27 cellular contexts compared by ENCODE assay signal in the genomic region with DNA sequence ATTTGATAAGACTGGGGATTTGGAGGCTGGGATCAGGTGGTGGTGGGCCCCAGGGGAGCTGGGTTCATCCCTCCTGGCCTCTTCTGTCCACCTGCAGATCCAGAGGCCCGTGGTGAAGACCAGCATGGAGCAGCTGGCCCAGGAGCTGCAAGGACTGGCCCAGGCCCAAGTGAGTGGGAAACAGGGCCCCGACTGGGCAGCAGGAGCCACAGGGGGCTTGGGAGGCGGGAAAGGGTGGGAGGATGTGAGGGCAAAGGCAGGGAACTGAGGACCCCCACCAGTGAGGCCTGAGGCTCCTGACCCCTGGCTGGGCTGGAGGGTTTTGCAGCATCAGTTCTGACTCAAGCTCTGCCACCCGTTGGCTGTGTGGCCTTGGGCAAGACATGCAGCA. TPM values are rescaled to one million over a fixed set of nuclear protein-coding genes. Genes with fewer than 3 reads are reported as not detected.
DNase-seq lines count a peak whose midpoint lies in the region; ATAC-seq and TF ChIP-seq lines count a peak whose summit lies in the region.
"Had no signal": no experiment of that assay in that cellular context is flagged by ENCODE, and none has a peak within 500 bp of the region (broad histone marks: within the 10 kb centered on the region; RNA-seq: fewer than 3 reads in every experiment).

No MANE protein-coding gene starts in this region.

- H3K9ac ChIP-seq in neuronal stem cell (ENCODE audit: low read depth, low read length, poor library complexity) = no peak overlapping the region
- H3K9ac ChIP-seq: BLaER1 had no signal

- POLR2A ChIA-PET in HEK293 (lab: Yijun Ruan, JAX) = no interaction called here

- H3K4me1 ChIP-seq in right cardiac atrium (ENCODE audit: control insufficient read depth, insufficient read depth, low read length) (no peaks in the 10 kb centered on the region), heart right ventricle (no peaks in the 10 kb centered on the region), HEK293 (ENCODE audit: control insufficient read depth, insufficient read depth, low read length) (no peaks in the 10 kb centered on the region), neuronal stem cell (ENCODE audit: control insufficient read depth in 2 of 2, insufficient read depth in 1 of 2, low read depth in 1 of 2, low read length in 2 of 2) (peaks cover 0 to 5% of the 10 kb centered on the region in 2 donors)
- H3K4me1 ChIP-seq: BE2C, BLaER1 had no signal

- intact Hi-C loops in right cardiac atrium (cut with DNase I) (no loop called here), heart right ventricle (cut with DNase I) (no loop called here)

- H3K27me3 ChIP-seq in right cardiac atrium (ENCODE audit: control insufficient read depth, insufficient read depth) = no peaks in the 10 kb centered on the region
- H3K27me3 ChIP-seq in heart right ventricle = no peaks in the 10 kb centered on the region
- H3K27me3 ChIP-seq in neuronal stem cell (ENCODE audit: control insufficient read depth in 3 of 3, insufficient read depth in 3 of 3, low read depth in 1 of 3, low read length in 3 of 3) = no peaks in the 10 kb centered on the region
- H3K27me3 ChIP-seq: BE2C, BLaER1 had no signal

- peaks cover 3% of the 10 kb centered on the region for H3K36me3 Mint-ChIP-seq in endothelial cell (ENCODE audit: low read depth, unreplicated experiment)
- no peaks in the 10 kb centered on the region for H3K36me3 Mint-ChIP-seq in stimulated activated memory B cell treated with anti-CD40 and anti-IgM and Interleukin-4, amounts not matched to agents 10 μg/mL and 1 μg/mL and 100 μg/mL, for 72 hours
- H3K36me3 Mint-ChIP-seq: CD14-positive monocyte; CD4-positive, CD25-positive, alpha-beta regulatory T cell had no signal

- CTCF ChIA-PET in HEK293 (lab: Yijun Ruan, JAX) = interaction anchor here (1.0 kb wide), 1 partner anchor 38 kb away, joined by 3 read pairs; no protein-coding TSS in a partner anchor

- no peak overlapping the region for H3K27ac ChIP-seq in right cardiac atrium (ENCODE audit: low read length)
- H3K27ac ChIP-seq in heart right ventricle = no peak overlapping the region
- no peak overlapping the region for H3K27ac ChIP-seq in HEK293 (ENCODE audit: extremely low read depth, low read depth, low read length)
- no peak overlapping the region for H3K27ac ChIP-seq in neuronal stem cell (replicated peaks; ENCODE audit: low read length)
- H3K27ac ChIP-seq: BLaER1 had no signal

- peak overlapping the region; percentile 17 for H3K23ac ChIP-seq in neuronal stem cell (ENCODE audit: low read depth, low read length, poor library complexity)

- DNase-seq in right cardiac atrium (peak in 2 of 3 donors; percentile 9 to 33), heart right ventricle (no peak), endothelial cell (ENCODE audit: low spot score) (no peak), neuronal stem cell (ENCODE audit: low spot score) (no peak), MV-4-11 (lab: John Stamatoyannopoulos, UW) (no peak)
- no peak for DNase-seq in activated effector memory CD4-positive, alpha-beta T cell treated with Interleukin-2 at 50 U/mL for 16 hours
- DNase-seq: 8988T; ACHN; BE2C; C1 segment of cervical spinal cord; CD4-positive, alpha-beta memory T cell; CD4-positive, CD25-positive, alpha-beta regulatory T cell; CD8-positive, alpha-beta memory T cell; COR-L47; DMS 273 treated with DMSO at 0.1 percent for 48 hours; DMS153; DMS53; DMS79; DND-41; EL; GDM1 had no signal

- peaks cover 2% of the 10 kb centered on the region for H3K9me3 Mint-ChIP-seq in endothelial cell (ENCODE audit: unreplicated experiment)
- peaks cover 5% of the 10 kb centered on the region for H3K9me3 Mint-ChIP-seq in stimulated activated memory B cell treated with anti-CD40 and anti-IgM and Interleukin-4, amounts not matched to agents 10 μg/mL and 1 μg/mL and 100 μg/mL, for 72 hours

- no peak overlapping the region for H3K4me3 Mint-ChIP-seq in endothelial cell (ENCODE audit: unreplicated experiment)
- H3K4me3 Mint-ChIP-seq in stimulated activated memory B cell treated with anti-CD40 and anti-IgM and Interleukin-4, amounts not matched to agents 10 μg/mL and 1 μg/mL and 100 μg/mL, for 72 hours = no peak overlapping the region
- H3K4me3 Mint-ChIP-seq: CD14-positive monocyte; CD4-positive, alpha-beta memory T cell; CD4-positive, CD25-positive, alpha-beta regulatory T cell; CD8-positive, alpha-beta memory T cell had no signal

- no peak overlapping the region for H4K8ac ChIP-seq in neuronal stem cell (ENCODE audit: low read depth, low read length)

- H3K36me3 ChIP-seq in heart right ventricle (no peaks in the 10 kb centered on the region), HEK293 (ENCODE audit: control insufficient read depth in 2 of 2, insufficient read depth in 1 of 2, low read length in 2 of 2) (no peaks in the 10 kb centered on the region), neuronal stem cell (replicated peaks in 1 of 2; ENCODE audit: control insufficient read depth in 2 of 2, insufficient read depth in 2 of 2, low read length in 2 of 2) (no peaks in the 10 kb centered on the region)
- H3K36me3 ChIP-seq: BE2C, BLaER1 had no signal

- H4K91ac ChIP-seq in neuronal stem cell (ENCODE audit: low read depth, low read length, poor library complexity) = no peak overlapping the region

- H2BK12ac ChIP-seq in neuronal stem cell (ENCODE audit: low read length) = no peak overlapping the region

- H2BK15ac ChIP-seq in neuronal stem cell (ENCODE audit: low read length) = no peak overlapping the region

- no peak overlapping the region for H3K18ac ChIP-seq in neuronal stem cell (ENCODE audit: low read length)

- H2BK5ac ChIP-seq in neuronal stem cell (ENCODE audit: low read length) = no peak overlapping the region

- peak overlapping the region; percentile 16 for H3K27ac Mint-ChIP-seq in endothelial cell (ENCODE audit: unreplicated experiment)
- H3K27ac Mint-ChIP-seq in stimulated activated memory B cell treated with anti-CD40 and anti-IgM and Interleukin-4, amounts not matched to agents 10 μg/mL and 1 μg/mL and 100 μg/mL, for 72 hours = no peak overlapping the region
- H3K27ac Mint-ChIP-seq: CD4-positive, alpha-beta memory T cell; CD4-positive, CD25-positive, alpha-beta regulatory T cell; CD8-positive, alpha-beta memory T cell had no signal

- no peak overlapping the region for H2BK120ac ChIP-seq in neuronal stem cell (ENCODE audit: low read depth, low read length)

- H3K79me1 ChIP-seq in neuronal stem cell (ENCODE audit: low read depth, low read length) = no peaks in the 10 kb centered on the region

- H3K27me3 Mint-ChIP-seq in endothelial cell (ENCODE audit: unreplicated experiment) = peaks cover 6% of the 10 kb centered on the region
- H3K27me3 Mint-ChIP-seq in stimulated activated memory B cell treated with anti-CD40 and anti-IgM and Interleukin-4, amounts not matched to agents 10 μg/mL and 1 μg/mL and 100 μg/mL, for 72 hours = no peaks in the 10 kb centered on the region
- H3K27me3 Mint-ChIP-seq: CD4-positive, alpha-beta memory T cell; CD4-positive, CD25-positive, alpha-beta regulatory T cell; CD8-positive, alpha-beta memory T cell had no signal

- WGBS in right cardiac atrium = 62% methylated on average over 4 of the region's 4 CpGs
- 61 to 66% methylated on average over 4 of the region's 4 CpGs for WGBS in heart right ventricle, 2 donors
- no CpG with 5 or more reads among the region's 4 CpGs for WGBS in neuronal stem cell (ENCODE audit: extremely low coverage in 2 of 2, insufficient read length in 2 of 2, insufficient replicate concordance in 1 of 2), 2 donors

- no peaks in the 10 kb centered on the region for H3K9me3 ChIP-seq in right cardiac atrium (ENCODE audit: control insufficient read depth, low read length)
- H3K9me3 ChIP-seq in heart right ventricle = peaks cover 0 to 8% (median 5%) of the 10 kb centered on the region in 11 donors
- no peaks in the 10 kb centered on the region for H3K9me3 ChIP-seq in HEK293 (ENCODE audit: control insufficient read depth, insufficient read depth, low read depth, low read length)
- H3K9me3 ChIP-seq in neuronal stem cell (replicated peaks in 1 of 2; ENCODE audit: control insufficient read depth in 2 of 2, insufficient read depth in 1 of 2, low read depth in 1 of 2, low read length in 2 of 2) = peaks cover 0 to 1% of the 10 kb centered on the region in 2 donors
- H3K9me3 ChIP-seq: BE2C had no signal

- no peak overlapping the region for H3K14ac ChIP-seq in neuronal stem cell (ENCODE audit: low read length)

- H2AFZ ChIP-seq in neuronal stem cell (ENCODE audit: low read length) = no peak overlapping the region

- no peak overlapping the region for H2AK5ac ChIP-seq in neuronal stem cell (ENCODE audit: low read depth, low read length)

- H3K4me3 ChIP-seq in right cardiac atrium (ENCODE audit: low read length) (no peak overlapping the region), heart right ventricle (no peak overlapping the region), HEK293 (ENCODE audit: low read depth, low read length) (no peak overlapping the region), neuronal stem cell (ENCODE audit: low read length in 2 of 2) (no peak overlapping the region)
- H3K4me3 ChIP-seq: BLaER1, GM12878 had no signal

- no peak for TF ChIP-seq CTCF in heart right ventricle (IDR thresholded peaks at IDR 0.05)
- TF ChIP-seq CTCF in HEK293 (tag by site-specific recombination; IDR thresholded peaks at IDR 0.05) = no peak
- no peak for TF ChIP-seq CTCF in endothelial cell (IDR thresholded peaks at IDR 0.05; ENCODE audit: unreplicated experiment)

- no peak overlapping the region for H3K4me2 ChIP-seq in neuronal stem cell (ENCODE audit: insufficient read depth, low read length, poor library complexity, severe bottlenecking)
- H3K4me2 ChIP-seq: BLaER1 had no signal

- no peak overlapping the region for H3K4ac ChIP-seq in neuronal stem cell (ENCODE audit: low read length)

- ATAC-seq in right cardiac atrium (no peak), heart right ventricle (no peak)
- ATAC-seq in stimulated activated memory B cell treated with anti-CD40 and anti-IgM and Interleukin-4, amounts not matched to agents 10 μg/mL and 1 μg/mL and 100 μg/mL, for 72 hours = no peak
- ATAC-seq: GM12878 had no signal

- H3K4me1 Mint-ChIP-seq in endothelial cell (ENCODE audit: unreplicated experiment) = no peaks in the 10 kb centered on the region
- H3K4me1 Mint-ChIP-seq in stimulated activated memory B cell treated with anti-CD40 and anti-IgM and Interleukin-4, amounts not matched to agents 10 μg/mL and 1 μg/mL and 100 μg/mL, for 72 hours = no peaks in the 10 kb centered on the region
- H3K4me1 Mint-ChIP-seq: CD14-positive monocyte; CD4-positive, alpha-beta memory T cell; CD4-positive, CD25-positive, alpha-beta regulatory T cell; CD8-positive, alpha-beta memory T cell had no signal

RNA-seq across cellular contexts. Expression of gene PROM2, which starts 11.3 kb away (rescaled TPM):
- 1 to 10 TPM in 3 of 4 donors, under 1 TPM in 1; 0.66 to 1.6 (median 1.3) TPM for total RNA-seq in right cardiac atrium
- 0.79 TPM for polyA plus RNA-seq in right cardiac atrium
- total RNA-seq in heart right ventricle = 1 to 10 TPM in 4 of 10 donors, under 1 TPM in 6; 0.32 to 2.5 (median 0.94) TPM
- polyA plus RNA-seq in heart right ventricle = 1 to 10 TPM in 1 of 2 donors, under 1 TPM in 1; 0.72 to 3.4 TPM
- total RNA-seq in endothelial cell (ENCODE audit: unreplicated experiment) = 0.62 TPM
- 1.5 TPM for polyA plus RNA-seq in neuronal stem cell (2013, experiment 1 of 2)
- polyA plus RNA-seq in neuronal stem cell (2013, experiment 2 of 2) = 0.83 TPM
- total RNA-seq: GM12878 had no signal
- polyA plus RNA-seq: CD14-positive monocyte; CD4-positive, alpha-beta memory T cell; CD4-positive, CD25-positive, alpha-beta regulatory T cell; CD8-positive, alpha-beta memory T cell had no signal

RNA-seq across cellular contexts. Expression of gene KCNIP3, which starts 11.6 kb away (rescaled TPM):
- 1 to 10 TPM; 1.9 to 5.9 (median 2.9) TPM for total RNA-seq in right cardiac atrium
- polyA plus RNA-seq in right cardiac atrium = 3.9 TPM
- 1 to 10 TPM; 2.1 to 8.0 (median 3.9) TPM for total RNA-seq in heart right ventricle
- 1 to 10 TPM; 3.6 to 6.8 TPM for polyA plus RNA-seq in heart right ventricle
- 0.26 TPM for total RNA-seq in endothelial cell (ENCODE audit: unreplicated experiment)
- polyA plus RNA-seq in neuronal stem cell (2013, experiment 1 of 2) = 2.7 TPM
- polyA plus RNA-seq in neuronal stem cell (2013, experiment 2 of 2) = 2.7 TPM
- total RNA-seq: CD4-positive, alpha-beta memory T cell; CD4-positive, CD25-positive, alpha-beta regulatory T cell; CD8-positive, alpha-beta memory T cell; G401; GM12878 had no signal
- polyA plus RNA-seq: CD14-positive monocyte; CD4-positive, alpha-beta memory T cell; CD4-positive, CD25-positive, alpha-beta regulatory T cell; CD8-positive, alpha-beta memory T cell; GM12878 had no signal

Comparison
In these comparisons a context has a peak if more than half of its experiments do, and no peak if none do; other contexts are left out.
1. DNase-seq: peak in right cardiac atrium (2 of 3); none in heart right ventricle (0 of 2), endothelial cell (single experiment), neuronal stem cell (single experiment), activated effector memory CD4-positive, alpha-beta T cell treated with Interleukin-2 at 50 U/mL for 16 hours (single experiment) and MV-4-11 (single experiment).